24 cellular contexts compared by ENCODE assay signal in genomic region chr4:42416017-42416416, GRCh38. TPM values are rescaled to one million over a fixed set of nuclear protein-coding genes. Genes with fewer than 3 reads are reported as not detected.
"Had no signal": no experiment of that assay in that cellular context is flagged by ENCODE, and none has a peak within 500 bp of the region (broad histone marks: within the 10 kb centered on the region; RNA-seq: fewer than 3 reads in every experiment).

No MANE protein-coding gene starts in this region.

- H3K4me1 ChIP-seq: esophagus muscularis mucosa, gastrocnemius medialis, psoas muscle, upper lobe of left lung had no signal

- DNase-seq: activated CD4-positive, alpha-beta T cell treated with anti-CD3 and anti-CD28 coated beads, Interleukin-2, amount 50 U/mL, for 1 hour; activated CD4-positive, CD25-positive, alpha-beta regulatory T cell treated with anti-CD3 and anti-CD28 coated beads, Interleukin-2, amount 50 U/mL, for 72 hours; activated CD8-positive, alpha-beta memory T cell treated with anti-CD3 and anti-CD28 coated beads, Interleukin-2, amount 50 U/mL, for 4 hours; activated naive CD4-positive, alpha-beta T cell; activated T-cell treated with anti-CD3 and anti-CD28 coated beads, Interleukin-2, amount 50 U/mL, for 24 hours; effector memory CD4-positive, alpha-beta T cell; gastrocnemius medialis; hypothalamus; left ventricle myocardium superior; mammary epithelial cell; midbrain; natural killer cell; ovary; psoas muscle; stimulated activated CD4-positive, alpha-beta T cell treated with anti-CD3 and anti-CD28 coated beads, Interleukin-4, amount 100 ng/mL, for 24 hours; stimulated activated naive CD4-positive, alpha-beta T cell treated with Interleukin-2 at 50 U/mL for 16 hours; upper lobe of left lung; WERI-Rb-1 had no signal

- H3K9me3 ChIP-seq: esophagus muscularis mucosa, gastrocnemius medialis, ovary, psoas muscle, right atrium auricular region, thoracic aorta, upper lobe of left lung had no signal

- ATAC-seq: gastrocnemius medialis, left ventricle myocardium superior, natural killer cell, psoas muscle had no signal

- H3K4me3 ChIP-seq: esophagus muscularis mucosa, gastrocnemius medialis, ovary, psoas muscle, right atrium auricular region, thoracic aorta, upper lobe of left lung had no signal

- FAIRE-seq: astrocyte, colon, islet of Langerhans had no signal

- H3K36me3 ChIP-seq: ovary had no signal

- H3K27me3 ChIP-seq: esophagus muscularis mucosa, gastrocnemius medialis, ovary, right atrium auricular region, upper lobe of left lung had no signal

- H3K27ac ChIP-seq: esophagus muscularis mucosa, gastrocnemius medialis, ovary, psoas muscle, right atrium auricular region, thoracic aorta, upper lobe of left lung, WERI-Rb-1 had no signal

RNA-seq across cellular contexts. Expression of gene SHISA3, which starts 18.7 kb away (rescaled TPM):
- total RNA-seq: astrocyte, mammary epithelial cell, natural killer cell had no signal
- polyA plus RNA-seq: mammary epithelial cell had no signal
